ENCODE assay signal across 8 cellular contexts in genomic region chr16:53703590-53704444, GRCh38. TPM values are rescaled to one million over a fixed set of nuclear protein-coding genes. Genes with fewer than 3 reads are reported as not detected.
DNase-seq lines count a peak whose midpoint lies in the region; ATAC-seq, FAIRE-seq and TF ChIP-seq lines count a peak whose summit lies in the region.

Gene FTO (plus strand): TSS chr16:53704156.
Gene RPGRIP1L (minus strand): TSS chr16:53703859. CDS start chr16:53700723, 3,136 bp downstream.

- H3K79me2 ChIP-seq in ACC112 (ENCODE audit: control insufficient read depth, insufficient read depth, low read length, unreplicated experiment) (peaks cover 50% of the 10 kb centered on the region), smooth muscle cell (ENCODE audit: low read depth) (peaks cover 58% of the 10 kb centered on the region)

- H3K36me3 ChIP-seq in ACC112 (ENCODE audit: insufficient read depth, low read length): peaks cover 22% of the 10 kb centered on the region
- peaks cover 8% of the 10 kb centered on the region for H3K36me3 ChIP-seq in WERI-Rb-1
- no peaks in the 10 kb centered on the region for H3K36me3 ChIP-seq in bronchial epithelial cell (ENCODE audit: control insufficient read depth, insufficient read depth, low read length)
- H3K36me3 ChIP-seq in smooth muscle cell (ENCODE audit: low read depth): no peaks in the 10 kb centered on the region

- H4K20me1 ChIP-seq in smooth muscle cell (ENCODE audit: low read depth): peaks cover 3% of the 10 kb centered on the region

- H3K4me1 ChIP-seq in ACC112 (ENCODE audit: control insufficient read depth, insufficient read depth, low read length, unreplicated experiment) (peaks cover 17% of the 10 kb centered on the region), smooth muscle cell (ENCODE audit: low read depth) (peaks cover 13% of the 10 kb centered on the region)

- H3K27ac ChIP-seq in ACC112 (ENCODE audit: low read depth, low read length) (peak within 1 kb of the TSS; percentile 47), WERI-Rb-1 (peak within 1 kb of the TSS; percentile 66), smooth muscle cell (ENCODE audit: low read depth) (no peak within 1 kb of the TSS)

- H3K27me3 ChIP-seq in ACC112 (ENCODE audit: insufficient read depth, low read length): no peaks in the 10 kb centered on the region
- no peaks in the 10 kb centered on the region for H3K27me3 ChIP-seq in WERI-Rb-1 (ENCODE audit: insufficient read depth, low read depth, severe bottlenecking)
- no peaks in the 10 kb centered on the region for H3K27me3 ChIP-seq in bronchial epithelial cell (ENCODE audit: control insufficient read depth, insufficient read depth, low read length)
- H3K27me3 ChIP-seq in smooth muscle cell (ENCODE audit: low read depth): no peaks in the 10 kb centered on the region

- no peak for FAIRE-seq in bronchial epithelial cell (lab: Jason Lieb, UNC)

- peak within 1 kb of the TSS; percentile 89 for H3K4me2 ChIP-seq in smooth muscle cell

- H3F3A ChIP-seq in smooth muscle cell (ENCODE audit: low read depth): no peaks in the 10 kb centered on the region

- DNase-seq in NCI-H2196 (lab: John Stamatoyannopoulos, UW; ENCODE audit: unreplicated experiment): peak; percentile 87
- DNase-seq in WERI-Rb-1: peak; percentile 99
- DNase-seq in bronchial epithelial cell (ENCODE audit: low read depth): peak; percentile 98
- peak; percentile 97 for DNase-seq in iPS-NIHi7 (ENCODE audit: extremely low spot score)
- peak; percentile 94 for DNase-seq in smooth muscle cell (lab: John Stamatoyannopoulos, UW; ENCODE audit: unreplicated experiment)

- H2AFZ ChIP-seq in ACC112 (ENCODE audit: low read length, unreplicated experiment) (peak within 1 kb of the TSS; percentile 97), smooth muscle cell (ENCODE audit: low read depth) (peak within 1 kb of the TSS; percentile 90)

- H3K9ac ChIP-seq in smooth muscle cell (ENCODE audit: low read depth): peak within 1 kb of the TSS; percentile 70

- no peak for TF ChIP-seq CTCF in WERI-Rb-1 (IDR thresholded peaks at IDR 0.05; ENCODE audit: low read depth, low read length)
- TF ChIP-seq CTCF in bronchial epithelial cell (IDR thresholded peaks at IDR 0.05; ENCODE audit: insufficient read depth, low read length, severe bottlenecking): no peak
- no peak for TF ChIP-seq CTCF in smooth muscle cell (IDR thresholded peaks at IDR 0.05; ENCODE audit: borderline replicate concordance, insufficient read depth, poor library complexity, severe bottlenecking)

- H3K9me3 ChIP-seq in WERI-Rb-1 (ENCODE audit: severe bottlenecking): no peaks in the 10 kb centered on the region
- H3K9me3 ChIP-seq in smooth muscle cell (replicated peaks; ENCODE audit: low read depth): no peaks in the 10 kb centered on the region

- H3K4me3 ChIP-seq in ACC112 (ENCODE audit: low read depth, low read length) (peak within 1 kb of the TSS; percentile 98), WERI-Rb-1 (ENCODE audit: low read depth, low read length) (peak within 1 kb of the TSS; percentile 63), bronchial epithelial cell (ENCODE audit: low read depth, low read length) (peak within 1 kb of the TSS; percentile 70), smooth muscle cell (peak within 1 kb of the TSS; percentile 67)

- under 1% methylated on average over 57 of the region's 57 CpGs for WGBS in smooth muscle cell (ENCODE audit: low lambda C conversion rate)

- ATAC-seq in GM18868 (IDR thresholded peaks at IDR 0.05; ENCODE audit: unreplicated experiment) (peak; percentile 98), HG03108 (IDR thresholded peaks at IDR 0.05; ENCODE audit: unreplicated experiment) (peak; percentile 99)

RNA-seq across cellular contexts. Expression of gene FTO, which starts in this region (rescaled TPM):
- total RNA-seq in bronchial epithelial cell: 41.6 and 44.7 TPM in 2 replicates
- 89.9 and 111 TPM in 2 replicates for total RNA-seq in smooth muscle cell
- polyA plus RNA-seq in smooth muscle cell: 48.2 and 81.1 TPM in 2 replicates

RNA-seq across cellular contexts. Expression of gene RPGRIP1L, which starts in this region (rescaled TPM):
- 2.9 and 3.8 TPM in 2 replicates for total RNA-seq in bronchial epithelial cell
- total RNA-seq in smooth muscle cell: 11.5 and 11.6 TPM in 2 replicates
- polyA plus RNA-seq in smooth muscle cell: 5.8 and 8.4 TPM in 2 replicates
